In the genomic region with DNA sequence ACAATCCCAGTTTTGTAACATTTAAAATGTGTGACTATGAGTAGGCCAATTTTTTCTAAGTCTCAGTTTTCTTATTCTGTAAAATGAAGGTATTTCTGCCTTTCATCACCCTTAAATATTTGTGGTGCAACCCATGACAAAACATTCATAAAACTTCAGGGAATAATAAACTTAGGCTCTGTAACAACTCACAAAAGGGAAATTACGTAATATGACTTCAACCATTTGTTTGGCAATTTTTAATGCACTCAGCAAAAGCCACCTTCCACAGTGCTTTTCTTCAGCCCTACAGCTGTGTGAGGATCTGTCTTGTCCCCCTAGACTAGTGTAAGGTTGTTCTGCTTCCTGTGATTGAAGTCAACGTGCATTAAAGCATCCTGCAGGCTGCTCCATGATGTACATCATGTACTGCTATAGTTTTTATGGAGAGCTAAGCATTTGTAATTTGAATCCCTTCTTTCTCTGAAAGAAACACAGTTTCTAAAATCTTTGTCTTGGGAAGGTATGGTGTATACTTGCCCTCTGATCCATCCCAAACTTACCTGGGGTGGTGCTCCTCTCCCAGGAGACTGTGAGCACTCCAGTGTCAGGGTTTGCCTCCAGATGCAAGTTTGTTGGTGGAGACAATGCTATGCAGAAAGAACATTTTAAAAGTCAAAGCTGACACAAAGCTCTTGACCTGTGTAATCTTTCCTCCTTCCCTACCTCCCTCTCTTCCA, we compare ENCODE assay signal across 11 cellular contexts. TPM values are rescaled to one million over a fixed set of nuclear protein-coding genes. Genes with fewer than 3 reads are reported as not detected.
A peak's percentile ranks its signal among the peaks of the same experiment; 100 is the strongest.
DNase-seq lines count a peak whose midpoint lies in the region; ATAC-seq and TF ChIP-seq lines count a peak whose summit lies in the region.
"Had no signal": no experiment of that assay in that cellular context is flagged by ENCODE, and none has a peak within 500 bp of the region (broad histone marks: within the 10 kb centered on the region; RNA-seq: fewer than 3 reads in every experiment).

No MANE protein-coding gene starts in this region.

- 34 to 37% methylated on average over 2 of the region's 2 CpGs for WGBS in gastroesophageal sphincter (ENCODE audit: low coverage in 1 of 2), 2 donors

- H3K9me3 Mint-ChIP-seq in activated naive CD4-positive, alpha-beta T cell treated with anti-CD3 and anti-CD28 coated beads, Interleukin-2, amount 10 ng/mL, durations not matched to agents 7 days and 5 days: no peaks in the 10 kb centered on the region
- no peaks in the 10 kb centered on the region for H3K9me3 Mint-ChIP-seq in activated T-helper 17 cell treated with anti-CD3 and anti-CD28 coated beads, Interleukin-2, amount 50 U/mL, for 72 hours

- no peak overlapping the region for H3K4me3 Mint-ChIP-seq in activated naive CD4-positive, alpha-beta T cell treated with anti-CD3 and anti-CD28 coated beads, Interleukin-2, amount 10 ng/mL, durations not matched to agents 7 days and 5 days
- no peak overlapping the region for H3K4me3 Mint-ChIP-seq in activated T-helper 17 cell treated with anti-CD3 and anti-CD28 coated beads, Interleukin-2, amount 50 U/mL, for 72 hours

- intact Hi-C loops in tibial artery (cut with DNase I; ENCODE audit: low total_unique reads): no loop called here
- intact Hi-C loops in posterior vena cava (cut with DNase I): no loop called here

- H3K27ac ChIP-seq in HEK293 (ENCODE audit: extremely low read depth, low read depth, low read length) (no peak overlapping the region), gastroesophageal sphincter (peak overlapping the region; percentile 69 to 76 (median 72)), tibial artery (peak overlapping the region; percentile 45 to 63)
- H3K27ac ChIP-seq: spleen had no signal

- H3K4me3 ChIP-seq in HEK293 (ENCODE audit: low read depth, low read length) (no peak overlapping the region), gastroesophageal sphincter (no peak overlapping the region), tibial artery (no peak overlapping the region)
- H3K4me3 ChIP-seq: spleen had no signal

- no peaks in the 10 kb centered on the region for H3K9me3 ChIP-seq in HEK293 (ENCODE audit: control insufficient read depth, insufficient read depth, low read depth, low read length)
- no peaks in the 10 kb centered on the region for H3K9me3 ChIP-seq in gastroesophageal sphincter
- H3K9me3 ChIP-seq in tibial artery: no peaks in the 10 kb centered on the region
- H3K9me3 ChIP-seq: spleen had no signal

- TF ChIP-seq POLR2A in gastroesophageal sphincter (IDR thresholded peaks at IDR 0.05): no peak

- peak; percentile 88 for DNase-seq in SIG-M5 treated with dmso at 0.1 percent for 504 hours (lab: John Stamatoyannopoulos, UW; ENCODE audit: unreplicated experiment)
- DNase-seq in tibial artery: no peak
- no peak for DNase-seq in activated naive CD4-positive, alpha-beta T cell treated with anti-CD3 and anti-CD28 coated beads, Interleukin-2, amount 10 ng/mL, durations not matched to agents 7 days and 5 days
- no peak for DNase-seq in NCI-H146 (lab: John Stamatoyannopoulos, UW)
- DNase-seq in posterior vena cava (ENCODE audit: low spot score): no peak
- DNase-seq: activated CD4-positive, CD25-positive, alpha-beta regulatory T cell treated with anti-CD3 and anti-CD28 coated beads, Interleukin-2, amount 50 U/mL, for 72 hours; SHP77 treated with DMSO at 0.1 percent for 48 hours; spleen had no signal

- 0 out of 2 replicates have a peak, but pooled peaks cover 2% of the 10 kb centered on the region for H3K4me1 ChIP-seq in HEK293 (ENCODE audit: control insufficient read depth, insufficient read depth, low read length)
- peaks cover 12 to 58% (median 16%) of the 10 kb centered on the region in 3 donors for H3K4me1 ChIP-seq in gastroesophageal sphincter
- peaks cover 0 to 56% (median 8%) of the 10 kb centered on the region in 4 donors for H3K4me1 ChIP-seq in tibial artery
- H3K4me1 ChIP-seq: spleen had no signal

- TF ChIP-seq CTCF in HEK293 (tag by site-specific recombination; IDR thresholded peaks at IDR 0.05) (no peak), gastroesophageal sphincter (IDR thresholded peaks at IDR 0.05) (no peak), tibial artery (IDR thresholded peaks at IDR 0.05) (no peak)

- no peak for TF ChIP-seq EP300 in gastroesophageal sphincter (IDR thresholded peaks at IDR 0.05)

- CTCF ChIA-PET in HEK293 (lab: Yijun Ruan, JAX): interaction anchor here (0.5 to 0.6 kb wide), 2 partner anchors 234 to 297 kb away, joined by 3 to 4 read pairs; no protein-coding TSS in a partner anchor
- CTCF ChIA-PET in activated naive CD4-positive, alpha-beta T cell treated with anti-CD3 and anti-CD28 coated beads, Interleukin-2, amount 10 ng/mL, durations not matched to agents 7 days and 5 days (lab: Charles Lee): no interaction called here

- H3K4me1 Mint-ChIP-seq in activated naive CD4-positive, alpha-beta T cell treated with anti-CD3 and anti-CD28 coated beads, Interleukin-2, amount 10 ng/mL, durations not matched to agents 7 days and 5 days: no peaks in the 10 kb centered on the region
- no peaks in the 10 kb centered on the region for H3K4me1 Mint-ChIP-seq in activated T-helper 17 cell treated with anti-CD3 and anti-CD28 coated beads, Interleukin-2, amount 50 U/mL, for 72 hours

- no peaks in the 10 kb centered on the region for H3K27me3 ChIP-seq in gastroesophageal sphincter
- no peaks in the 10 kb centered on the region for H3K27me3 ChIP-seq in tibial artery
- H3K27me3 ChIP-seq: spleen had no signal

- no peak overlapping the region for H3K27ac Mint-ChIP-seq in activated naive CD4-positive, alpha-beta T cell treated with anti-CD3 and anti-CD28 coated beads, Interleukin-2, amount 10 ng/mL, durations not matched to agents 7 days and 5 days
- H3K27ac Mint-ChIP-seq in activated T-helper 17 cell treated with anti-CD3 and anti-CD28 coated beads, Interleukin-2, amount 50 U/mL, for 72 hours: no peak overlapping the region

- H3K27me3 Mint-ChIP-seq in activated naive CD4-positive, alpha-beta T cell treated with anti-CD3 and anti-CD28 coated beads, Interleukin-2, amount 10 ng/mL, durations not matched to agents 7 days and 5 days: peaks cover 10% of the 10 kb centered on the region
- peaks cover 15% of the 10 kb centered on the region for H3K27me3 Mint-ChIP-seq in activated T-helper 17 cell treated with anti-CD3 and anti-CD28 coated beads, Interleukin-2, amount 50 U/mL, for 72 hours

- H3K36me3 Mint-ChIP-seq in activated naive CD4-positive, alpha-beta T cell treated with anti-CD3 and anti-CD28 coated beads, Interleukin-2, amount 10 ng/mL, durations not matched to agents 7 days and 5 days: no peaks in the 10 kb centered on the region
- no peaks in the 10 kb centered on the region for H3K36me3 Mint-ChIP-seq in activated T-helper 17 cell treated with anti-CD3 and anti-CD28 coated beads, Interleukin-2, amount 50 U/mL, for 72 hours (ENCODE audit: low read depth)

- peak; percentile 78 for ATAC-seq in gastroesophageal sphincter
- ATAC-seq in activated T-helper 17 cell treated with anti-CD3 and anti-CD28 coated beads, Interleukin-2, amount 50 U/mL, for 72 hours (replicated peaks): no peak

- POLR2A ChIA-PET in HEK293 (lab: Yijun Ruan, JAX): interaction anchor here (1.0 kb wide), 1 partner anchor 12 kb away, joined by 3 read pairs; no protein-coding TSS in a partner anchor

- H3K36me3 ChIP-seq in HEK293 (ENCODE audit: control insufficient read depth in 2 of 2, insufficient read depth in 1 of 2, low read length in 2 of 2) (peaks cover 33 to 63% of the 10 kb centered on the region in 2 experiments), gastroesophageal sphincter (peaks cover 8 to 91% of the 10 kb centered on the region in 2 donors), tibial artery (peaks cover 76 to 85% (median 81%) of the 10 kb centered on the region in 3 donors)
- H3K36me3 ChIP-seq: spleen had no signal

TF ChIP-seq in HEK293, 187 proteins besides CTCF, POLR2A, EP300 and RAD21:
- TF ChIP-seq ZNF37A (tag by site-specific recombination; IDR thresholded peaks at IDR 0.05): no peak
- peak; percentile 91 for TF ChIP-seq ZNF157 (tag by site-specific recombination; IDR thresholded peaks at IDR 0.05)
- TF ChIP-seq, protein P1, sequence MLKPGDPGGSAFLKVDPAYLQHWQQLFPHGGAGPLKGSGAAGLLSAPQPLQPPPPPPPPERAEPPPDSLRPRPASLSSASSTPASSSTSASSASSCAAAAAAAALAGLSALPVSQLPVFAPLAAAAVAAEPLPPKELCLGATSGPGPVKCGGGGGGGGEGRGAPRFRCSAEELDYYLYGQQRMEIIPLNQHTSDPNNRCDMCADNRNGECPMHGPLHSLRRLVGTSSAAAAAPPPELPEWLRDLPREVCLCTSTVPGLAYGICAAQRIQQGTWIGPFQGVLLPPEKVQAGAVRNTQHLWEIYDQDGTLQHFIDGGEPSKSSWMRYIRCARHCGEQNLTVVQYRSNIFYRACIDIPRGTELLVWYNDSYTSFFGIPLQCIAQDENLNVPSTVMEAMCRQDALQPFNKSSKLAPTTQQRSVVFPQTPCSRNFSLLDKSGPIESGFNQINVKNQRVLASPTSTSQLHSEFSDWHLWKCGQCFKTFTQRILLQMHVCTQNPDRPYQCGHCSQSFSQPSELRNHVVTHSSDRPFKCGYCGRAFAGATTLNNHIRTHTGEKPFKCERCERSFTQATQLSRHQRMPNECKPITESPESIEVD (tag by site-specific recombination; IDR thresholded peaks at IDR 0.05): 0 out of 2 replicates have a peak, but pooled peaks have one; percentile 34

RNA-seq across cellular contexts. Expression of a gene that starts 39.1 kb away (rescaled TPM):
- total RNA-seq in gastroesophageal sphincter: 1,000 to 10,000 TPM; 1,699 to 4,986 (median 1,920) TPM
- 1 to 10 TPM in 1 of 2 donors, under 1 TPM in 1; 0.97 to 1.2 TPM for total RNA-seq in activated T-helper 17 cell treated with anti-CD3 and anti-CD28 coated beads, Interleukin-2, amount 50 U/mL, for 72 hours
- 1,000 to 10,000 TPM; 2,588 to 3,239 TPM for total RNA-seq in posterior vena cava

Comparison
In these comparisons a context has a peak if more than half of its experiments do, and no peak if none do; other contexts are left out.
1. RNA of a gene that starts 39.1 kb away (total RNA-seq): 2,588 to 3,239 TPM in posterior vena cava and 1,699 to 4,986 TPM in gastroesophageal sphincter; 0.97 to 1.2 TPM in activated T-helper 17 cell treated with anti-CD3 and anti-CD28 coated beads, Interleukin-2, amount 50 U/mL, for 72 hours; every median in the first group is over 100 times any median in the second.